8 cellular contexts compared by ENCODE assay signal in the genomic region with DNA sequence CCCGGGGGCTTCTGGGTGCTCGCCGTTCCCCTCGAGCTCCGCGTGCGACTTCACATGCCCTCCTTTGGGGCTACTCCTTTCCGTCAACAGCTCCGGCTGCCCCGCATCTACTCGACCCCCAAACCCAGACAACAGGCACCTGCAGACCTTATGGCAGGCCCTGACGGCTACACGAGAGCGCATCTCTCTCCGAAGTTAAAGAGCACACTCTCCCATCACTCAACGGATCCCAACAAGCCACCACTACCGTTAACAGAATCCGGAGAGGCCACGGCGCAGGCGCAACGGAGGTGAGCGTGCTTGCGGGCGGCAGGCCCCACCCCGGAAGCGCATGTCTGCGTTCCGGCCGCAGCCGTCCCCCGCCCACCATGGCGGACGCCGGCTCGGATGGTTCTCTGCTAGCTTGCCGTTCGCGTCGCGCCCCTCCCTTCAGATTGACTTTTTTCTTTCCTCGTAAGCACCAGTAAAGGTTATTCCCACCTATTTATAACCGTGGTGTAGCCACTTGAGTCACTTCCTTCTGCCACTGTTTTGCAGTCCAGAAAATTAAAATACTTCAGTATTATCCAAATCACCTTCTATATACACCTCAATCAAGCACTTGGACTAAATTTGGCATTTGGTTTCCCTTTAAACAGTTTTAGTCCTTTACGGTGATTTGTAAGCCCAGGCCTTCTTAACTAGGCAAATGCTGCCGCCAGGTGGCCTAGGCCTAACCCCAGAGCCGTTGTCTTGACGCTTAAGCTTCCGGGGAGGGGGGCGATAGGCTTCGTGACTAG. TPM values are rescaled to one million over a fixed set of nuclear protein-coding genes. Genes with fewer than 3 reads are reported as not detected.
DNase-seq lines count a peak whose midpoint lies in the region; ATAC-seq lines count a peak whose summit lies in the region.

TSS of gene POLG2 (minus strand) at position 269 of the 779 bp plus-strand sequence. CDS start at position 183, 86 bp downstream.

- H3K36me3 ChIP-seq in mucosa of rectum (ENCODE audit: control insufficient read depth in 2 of 2, insufficient read depth in 2 of 2, low read length in 2 of 2): peaks cover 42 to 44% of the 10 kb centered on the region in 2 donors

- H3K27me3 ChIP-seq in mucosa of rectum (ENCODE audit: control insufficient read depth in 2 of 2, insufficient read depth in 2 of 2, low read length in 2 of 2): no peaks in the 10 kb centered on the region

- H3K9ac ChIP-seq in mucosa of rectum (ENCODE audit: low read depth in 1 of 2, low read length in 2 of 2): peak within 1 kb of the TSS; percentile 74 to 80

- H3K27ac ChIP-seq in epithelial cell of prostate (peak within 1 kb of the TSS; percentile 97), mucosa of rectum (ENCODE audit: low read depth in 2 of 2, low read length in 2 of 2) (peak within 1 kb of the TSS; percentile 89 to 90)

- H3K9me3 ChIP-seq in mucosa of rectum (ENCODE audit: control insufficient read depth in 2 of 2, low read length in 2 of 2): no peaks in the 10 kb centered on the region

- peak within 1 kb of the TSS; percentile 76 for H3K4me3 ChIP-seq in Jurkat, Clone E6-1 (ENCODE audit: low read length)
- H3K4me3 ChIP-seq in mucosa of rectum (ENCODE audit: low read length in 2 of 2): peak within 1 kb of the TSS; percentile 88

- DNase-seq in DMS53 treated with DMSO at 0.1 percent for 48 hours (lab: John Stamatoyannopoulos, UW; ENCODE audit: unreplicated experiment) (peak; percentile 70), OCI-M2 (lab: John Stamatoyannopoulos, UW; ENCODE audit: unreplicated experiment) (peak; percentile 55), activated T-cell treated with anti-CD3 and anti-CD28 coated beads for 4 hours (peak; percentile 91), epithelial cell of prostate (ENCODE audit: low read depth, low spot score) (peak; percentile 80)
- DNase-seq in Jurkat, Clone E6-1 (ENCODE audit: low read depth, low spot score): peak; percentile 94
- DNase-seq in stimulated activated CD8-positive, alpha-beta memory T cell treated with anti-CD3 and anti-CD28 coated beads, Interleukin-4, amount 100 ng/mL, for 4 hours (ENCODE audit: low read depth in 2 of 2, low spot score in 1 of 2): peak; percentile 91 to 93

- peak; percentile 65 for ATAC-seq in GM21619 (IDR thresholded peaks at IDR 0.05; ENCODE audit: unreplicated experiment)

- peaks cover 23 to 24% of the 10 kb centered on the region in 2 donors for H3K4me1 ChIP-seq in mucosa of rectum (ENCODE audit: control insufficient read depth in 2 of 2, insufficient read depth in 2 of 2, low read length in 2 of 2)

RNA-seq across cellular contexts. Expression of gene POLG2, which starts in this region (rescaled TPM):
- 34.8 TPM for polyA plus RNA-seq in Jurkat, Clone E6-1 (2012; ENCODE audit: insufficient read depth, insufficient read length)

Comparison
In these comparisons a context has a peak if more than half of its experiments do, and no peak if none do; other contexts are left out.
1. Peak in every context shown above with its lines: DNase-seq, ATAC-seq, H3K4me3 ChIP-seq and H3K27ac ChIP-seq.